ENCODE assay signal across 8 cellular contexts in the genomic region with DNA sequence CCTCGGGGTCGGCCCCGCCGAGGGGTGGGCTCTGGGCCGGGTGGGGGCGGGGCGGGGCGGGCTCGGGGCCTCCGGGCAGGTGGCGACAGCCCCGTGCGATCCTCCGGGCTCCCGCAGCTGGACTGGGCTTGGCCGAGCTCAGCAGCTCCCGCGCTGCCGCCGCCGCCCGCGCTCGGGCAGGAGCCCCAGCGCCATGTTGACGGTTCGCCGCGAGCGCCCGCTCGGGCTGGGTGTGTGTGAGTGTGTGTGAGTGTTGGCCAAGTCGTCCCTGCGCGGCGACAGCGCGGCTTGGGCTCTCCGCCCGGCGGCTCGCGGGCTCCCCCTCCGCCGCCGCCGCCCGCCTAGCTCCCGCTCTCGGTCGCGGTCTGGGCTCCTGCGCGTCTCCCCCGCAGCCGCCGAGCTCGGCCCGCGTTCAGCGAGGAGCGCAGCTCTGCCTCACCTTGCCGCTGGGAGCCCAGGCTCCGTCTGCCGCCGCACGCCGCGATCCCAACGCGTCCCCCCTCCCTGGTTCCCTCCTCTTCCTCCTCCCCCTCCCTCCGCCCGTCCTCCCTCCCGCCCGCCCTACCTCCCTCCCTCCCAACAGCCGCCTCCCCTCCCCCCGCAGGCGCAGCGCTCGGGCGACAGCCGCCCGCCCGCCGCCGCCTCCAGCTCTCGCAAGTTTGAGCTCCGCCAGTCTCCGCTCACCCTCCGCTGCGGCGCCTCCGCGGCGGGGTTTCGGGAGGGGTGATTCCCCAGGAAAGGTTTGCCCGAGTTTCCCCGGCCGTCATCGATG. TPM values are rescaled to one million over a fixed set of nuclear protein-coding genes. Genes with fewer than 3 reads are reported as not detected.
DNase-seq lines count a peak whose midpoint lies in the region; ATAC-seq, FAIRE-seq and TF ChIP-seq lines count a peak whose summit lies in the region.

A gene (minus strand): TSS at position 467 of the 772 bp plus-strand sequence. CDS start 20,029 bp downstream, outside the sequence.

- ATAC-seq in pancreas (peak; percentile 49 to 72 (median 57)), HG03095 (IDR thresholded peaks at IDR 0.05; ENCODE audit: unreplicated experiment) (no peak)

- H3K36me3 ChIP-seq in SJSA1 = 0 out of 2 replicates have a peak, but pooled peaks cover 2% of the 10 kb centered on the region
- no peaks in the 10 kb centered on the region for H3K36me3 ChIP-seq in pancreas

- H3K4me3 Mint-ChIP-seq in activated naive CD4-positive, alpha-beta T cell treated with anti-CD3 and anti-CD28 coated beads for 36 hours = peak within 1 kb of the TSS; percentile 86

- H3K4me1 ChIP-seq in SJSA1 (replicated peaks) = peaks cover 40% of the 10 kb centered on the region
- H3K4me1 ChIP-seq in pancreas = peaks cover 0 to 10% (median 3%) of the 10 kb centered on the region in 3 donors

- H3K9me3 ChIP-seq in SJSA1 (replicated peaks) (no peaks in the 10 kb centered on the region), pancreas (no peaks in the 10 kb centered on the region)

- H3K4me1 Mint-ChIP-seq in activated naive CD4-positive, alpha-beta T cell treated with anti-CD3 and anti-CD28 coated beads for 36 hours (ENCODE audit: low read depth) = peaks cover 24% of the 10 kb centered on the region

- H3K27ac ChIP-seq in SJSA1 = peak within 1 kb of the TSS; percentile 28; the same call in 1 of the 2 replicates
- H3K27ac ChIP-seq in pancreas = peak within 1 kb of the TSS; percentile 68 to 93 (median 84)

- intact Hi-C loops in activated naive CD4-positive, alpha-beta T cell treated with anti-CD3 and anti-CD28 coated beads for 36 hours (cut with micrococcal nuclease) = loop anchor here (1.0 to 5.0 kb wide), 8 partner anchors 9 to 1291 kb away; no protein-coding TSS in a partner anchor
- intact Hi-C loops in pancreas (cut with DNase I) = no loop called here

- no peaks in the 10 kb centered on the region for H3K9me3 Mint-ChIP-seq in activated naive CD4-positive, alpha-beta T cell treated with anti-CD3 and anti-CD28 coated beads for 36 hours

- no peaks in the 10 kb centered on the region for H3K36me3 Mint-ChIP-seq in activated naive CD4-positive, alpha-beta T cell treated with anti-CD3 and anti-CD28 coated beads for 36 hours (ENCODE audit: low read depth)

- H3K27me3 ChIP-seq in SJSA1 (replicated peaks) (no peaks in the 10 kb centered on the region), pancreas (no peaks in the 10 kb centered on the region)

- H3K27me3 Mint-ChIP-seq in activated naive CD4-positive, alpha-beta T cell treated with anti-CD3 and anti-CD28 coated beads for 36 hours (ENCODE audit: low read depth) = no peaks in the 10 kb centered on the region

- DNase-seq in GM12865 (ENCODE audit: low read depth) (peak; percentile 85), HTR-8/SVneo (ENCODE audit: insufficient read length, low spot score) (no peak), SJSA1 (ENCODE audit: low read depth in 1 of 2, low spot score in 2 of 2) (peak; percentile 66 to 77), glomerular visceral epithelial cell (ENCODE audit: extremely low spot score) (peak; percentile 68), pancreas (peak; percentile 76 to 89 (median 86)), ureter (ENCODE audit: low spot score) (peak; percentile 80)
- DNase-seq in activated naive CD4-positive, alpha-beta T cell treated with anti-CD3 and anti-CD28 coated beads for 36 hours = peak; percentile 75

- H3K4me3 ChIP-seq in GM12865 (ENCODE audit: low read depth, low read length) = peak within 1 kb of the TSS; percentile 74
- peak within 1 kb of the TSS; percentile 82 for H3K4me3 ChIP-seq in SJSA1
- peak within 1 kb of the TSS; percentile 55 to 84 (median 64) for H3K4me3 ChIP-seq in pancreas

- 0 to 6% methylated on average over 54 to 87 of the region's 100 CpGs for WGBS in pancreas, 2 donors

- peak within 1 kb of the TSS; percentile 82 for H3K27ac Mint-ChIP-seq in activated naive CD4-positive, alpha-beta T cell treated with anti-CD3 and anti-CD28 coated beads for 36 hours

- CTCF ChIA-PET in activated naive CD4-positive, alpha-beta T cell treated with anti-CD3 and anti-CD28 coated beads for 36 hours (lab: Charles Lee) = interaction anchor here (0.5 to 1.5 kb wide), 2 partner anchors 56 to 62 kb away, joined by 3 read pairs; no protein-coding TSS in a partner anchor

- TF ChIP-seq CTCF in GM12865 (IDR thresholded peaks at IDR 0.05; ENCODE audit: insufficient read depth, low read depth, low read length, missing control alignments) = no peak
- TF ChIP-seq CTCF in pancreas (IDR thresholded peaks at IDR 0.05) = no peak

- FAIRE-seq in HTR-8/SVneo (lab: Jason Lieb, UNC) (peak; percentile 72), pancreas (lab: Jason Lieb, UNC) (no peak)

RNA-seq across cellular contexts. Expression of the gene that starts here (rescaled TPM):
- 26.9 and 37.2 TPM in 2 replicates for total RNA-seq in SJSA1 (2014; rRNA removed; shearing (Covaris generic))
- total RNA-seq in activated naive CD4-positive, alpha-beta T cell treated with anti-CD3 and anti-CD28 coated beads for 36 hours = 10 to 100 TPM; 29.1 to 29.9 TPM
- total RNA-seq in pancreas (10 to 100 TPM in 5 of 6 donors, 1 to 10 TPM in 1; 9.8 to 18.4 (median 13.2) TPM), ureter (41.3 TPM)
- polyA plus RNA-seq in pancreas = 10 to 100 TPM in 1 of 2 donors, 1 to 10 TPM in 1; 6.3 to 14.3 TPM
